In genomic region chr3:53525765-53526761, GRCh38 we compare ENCODE assay signal across 19 cellular contexts. TPM values are rescaled to one million over a fixed set of nuclear protein-coding genes. Genes with fewer than 3 reads are reported as not detected.
DNase-seq lines count a peak whose midpoint lies in the region; ATAC-seq, FAIRE-seq and TF ChIP-seq lines count a peak whose summit lies in the region.
"Had no signal": no experiment of that assay in that cellular context is flagged by ENCODE, and none has a peak within 500 bp of the region (broad histone marks: within the 10 kb centered on the region; RNA-seq: fewer than 3 reads in every experiment).

No MANE protein-coding gene starts in this region.

- H3K4me3 Mint-ChIP-seq in GM23338 = no peak overlapping the region
- no peak overlapping the region for H3K4me3 Mint-ChIP-seq in naive thymus-derived CD8-positive, alpha-beta T cell
- H3K4me3 Mint-ChIP-seq: CD4-positive, CD25-positive, alpha-beta regulatory T cell; stimulated activated naive B cell treated with anti-CD40 and anti-IgM and Interleukin-4, amounts not matched to agents 10 μg/mL and 1 μg/mL and 100 μg/mL, for 72 hours had no signal

- no peak overlapping the region for H3K9ac ChIP-seq in K562 (ENCODE audit: insufficient read depth in 1 of 2, low read depth in 2 of 2, low read length in 2 of 2)

- no peak for TF ChIP-seq RAD21 in K562 (CRISPR knock-in tag; conservative IDR thresholded peaks at IDR 0.05 in 1 of 2, IDR thresholded peaks at IDR 0.05 in 1 of 2)

- no peak overlapping the region for H3K27ac ChIP-seq in GM23338 (ENCODE audit: low read depth)
- no peak overlapping the region for H3K27ac ChIP-seq in K562 (ENCODE audit: extremely low read depth, low read depth, low read length)
- peak overlapping the region in 1 of 2 donors; percentile 6 for H3K27ac ChIP-seq in small intestine (ENCODE audit: low read depth in 1 of 2, low read length in 1 of 2)
- H3K27ac ChIP-seq: VCaP had no signal

- H3K79me2 ChIP-seq in GM23338 (replicated peaks; ENCODE audit: insufficient read depth) (no peaks in the 10 kb centered on the region), K562 (ENCODE audit: control insufficient read depth, insufficient read depth, low read length) (no peaks in the 10 kb centered on the region)

- CTCF ChIA-PET in K562 (lab: Yijun Ruan, JAX; ENCODE audit: low intra/inter-chr PET ratio) = no interaction called here

- no peaks in the 10 kb centered on the region for H3K27me3 Mint-ChIP-seq in GM23338 (ENCODE audit: insufficient read depth, low read depth, poor library complexity)
- H3K27me3 Mint-ChIP-seq in naive thymus-derived CD8-positive, alpha-beta T cell = peaks cover 6 to 27% (median 16%) of the 10 kb centered on the region in 5 donors

- WGBS in K562 (ENCODE audit: insufficient coverage, low coverage, missing lambda C conversion rate) = 17% methylated on average over 15 of the region's 15 CpGs
- WGBS in small intestine, 3 donors = 62 to 69% (median 64%) methylated on average over 15 of the region's 15 CpGs

- no peak for TF ChIP-seq EP300 in K562 (IDR thresholded peaks at IDR 0.05; ENCODE audit: low read length)

- TF ChIP-seq POLR2A in K562 (conservative IDR thresholded peaks at IDR 0.05) = no peak

- intact Hi-C loops in K562 (cut with micrococcal nuclease) = no loop called here

- FAIRE-seq in K562 (lab: Jason Lieb, UNC) = no peak
- FAIRE-seq in small intestine (lab: Jason Lieb, UNC) = no peak

- H3K9me2 ChIP-seq in GM23338 (ENCODE audit: insufficient read depth) = no peaks in the 10 kb centered on the region

- BruUV-seq in K562 (replicated peaks; lab: Mats Ljungman, UMichigan) = no TSS peak

- DNase-seq in GM23338 (ENCODE audit: low spot score) (no peak), K562 (ENCODE audit: extremely low read depth in 1 of 4, low spot score in 3 of 4) (no peak), left kidney (ENCODE audit: low read depth, low spot score) (peak; percentile 30), small intestine (peak; percentile 66)
- DNase-seq in naive thymus-derived CD8-positive, alpha-beta T cell = no peak
- DNase-seq: activated CD8-positive, alpha-beta memory T cell treated with anti-CD3 and anti-CD28 coated beads for 24 hours; CD4-positive, CD25-positive, alpha-beta regulatory T cell; DMS79; effector memory CD4-positive, alpha-beta T cell; hypothalamus; NCI-H1694; NCI-H510A treated with DMSO at 0.1 percent for 48 hours; stimulated activated naive B cell treated with anti-CD40 and anti-IgM and Interleukin-4, amounts not matched to agents 10 μg/mL and 1 μg/mL and 100 μg/mL, for 72 hours; T-helper 1 cell had no signal

- no peaks in the 10 kb centered on the region for H3K36me3 ChIP-seq in GM23338 (ENCODE audit: insufficient read depth)
- H3K36me3 ChIP-seq in K562 (ENCODE audit: control insufficient read depth, insufficient read depth, low read length) = no peaks in the 10 kb centered on the region
- H3K36me3 ChIP-seq in small intestine (ENCODE audit: control insufficient read depth in 2 of 2, insufficient read depth in 2 of 2, low read length in 2 of 2) = no peaks in the 10 kb centered on the region

- H3K9me1 ChIP-seq in K562 (ENCODE audit: control insufficient read depth, insufficient read depth, low read length) = no peaks in the 10 kb centered on the region

- H3K9me3 Mint-ChIP-seq in GM23338 = no peaks in the 10 kb centered on the region
- H3K9me3 Mint-ChIP-seq in naive thymus-derived CD8-positive, alpha-beta T cell = no peaks in the 10 kb centered on the region
- H3K9me3 Mint-ChIP-seq: CD4-positive, CD25-positive, alpha-beta regulatory T cell; stimulated activated naive B cell treated with anti-CD40 and anti-IgM and Interleukin-4, amounts not matched to agents 10 μg/mL and 1 μg/mL and 100 μg/mL, for 72 hours had no signal

- H2AFZ ChIP-seq in GM23338 (no peak overlapping the region), K562 (ENCODE audit: low read depth, low read length) (peak overlapping the region; percentile 32; the same call in 1 of the 2 replicates)

- H3F3A ChIP-seq in GM23338 (replicated peaks; ENCODE audit: low read depth) = no peaks in the 10 kb centered on the region

- no peak overlapping the region for H3K4me3 ChIP-seq in GM23338
- no peak overlapping the region for H3K4me3 ChIP-seq in K562
- no peak overlapping the region for H3K4me3 ChIP-seq in small intestine (ENCODE audit: low read depth in 1 of 2, low read length in 2 of 2)

- H3K27me3 ChIP-seq in GM23338 (ENCODE audit: insufficient read depth) (no peaks in the 10 kb centered on the region), K562 (ENCODE audit: control insufficient read depth in 2 of 2, insufficient read depth in 2 of 2, low read length in 2 of 2) (no peaks in the 10 kb centered on the region; a peak in 1 of 5 replicates), small intestine (ENCODE audit: control insufficient read depth in 2 of 2, insufficient read depth in 2 of 2, low read length in 2 of 2) (no peaks in the 10 kb centered on the region)

- ATAC-seq in GM23338 (no peak), K562 (no peak), HG03097 (IDR thresholded peaks at IDR 0.05; ENCODE audit: low FRiP score, unreplicated experiment) (no peak), HG03280 (IDR thresholded peaks at IDR 0.05; ENCODE audit: unreplicated experiment) (no peak), HG03039 (IDR thresholded peaks at IDR 0.05; ENCODE audit: unreplicated experiment) (no peak)
- ATAC-seq in naive thymus-derived CD8-positive, alpha-beta T cell = no peak
- ATAC-seq: stimulated activated naive B cell treated with anti-CD40 and anti-IgM and Interleukin-4, amounts not matched to agents 10 μg/mL and 1 μg/mL and 100 μg/mL, for 72 hours had no signal

- H3K4me2 ChIP-seq in GM23338 (no peak overlapping the region), K562 (ENCODE audit: insufficient read depth, low read length) (no peak overlapping the region)

- H3K9me3 ChIP-seq in K562 (replicated peaks; ENCODE audit: control insufficient read depth, insufficient read depth, low read depth, low read length) = no peaks in the 10 kb centered on the region
- H3K9me3 ChIP-seq in small intestine (ENCODE audit: control insufficient read depth, low read depth) = no peaks in the 10 kb centered on the region

- no peaks in the 10 kb centered on the region for H3K36me3 Mint-ChIP-seq in GM23338 (ENCODE audit: low read depth)
- H3K36me3 Mint-ChIP-seq in naive thymus-derived CD8-positive, alpha-beta T cell = no peaks in the 10 kb centered on the region
- H3K36me3 Mint-ChIP-seq: CD4-positive, CD25-positive, alpha-beta regulatory T cell; stimulated activated naive B cell treated with anti-CD40 and anti-IgM and Interleukin-4, amounts not matched to agents 10 μg/mL and 1 μg/mL and 100 μg/mL, for 72 hours had no signal

- H3K27ac Mint-ChIP-seq in GM23338 = peak overlapping the region; percentile 14; the same call in 1 of the 2 replicates
- no peak overlapping the region for H3K27ac Mint-ChIP-seq in naive thymus-derived CD8-positive, alpha-beta T cell
- H3K27ac Mint-ChIP-seq: CD4-positive, CD25-positive, alpha-beta regulatory T cell; stimulated activated naive B cell treated with anti-CD40 and anti-IgM and Interleukin-4, amounts not matched to agents 10 μg/mL and 1 μg/mL and 100 μg/mL, for 72 hours had no signal

- peaks cover under 1% of the 10 kb centered on the region; the same call in 2 of the 3 replicates for H3K4me1 Mint-ChIP-seq in GM23338
- no peaks in the 10 kb centered on the region for H3K4me1 Mint-ChIP-seq in naive thymus-derived CD8-positive, alpha-beta T cell
- H3K4me1 Mint-ChIP-seq: CD4-positive, CD25-positive, alpha-beta regulatory T cell; stimulated activated naive B cell treated with anti-CD40 and anti-IgM and Interleukin-4, amounts not matched to agents 10 μg/mL and 1 μg/mL and 100 μg/mL, for 72 hours had no signal

- H3K4me1 ChIP-seq in GM23338 (ENCODE audit: insufficient read depth) = no peaks in the 10 kb centered on the region
- no peaks in the 10 kb centered on the region for H3K4me1 ChIP-seq in K562 (replicated peaks in 1 of 2; ENCODE audit: control insufficient read depth in 2 of 2, insufficient read depth in 2 of 2, low read length in 2 of 2)
- H3K4me1 ChIP-seq in small intestine (ENCODE audit: control insufficient read depth in 2 of 2, insufficient read depth in 1 of 2, low read depth in 1 of 2, low read length in 1 of 2) = peaks cover 0 to 3% of the 10 kb centered on the region in 2 donors

- in situ Hi-C loops in K562 (cut with MboI) = no loop called here

- no peak for TF ChIP-seq CTCF in GM23338 (conservative IDR thresholded peaks at IDR 0.05; ENCODE audit: low read depth in 2 of 2)
- no peak for TF ChIP-seq CTCF in K562 (IDR thresholded peaks at IDR 0.05 in 2 of 3, conservative IDR thresholded peaks at IDR 0.05 in 1 of 3; ENCODE audit: insufficient read depth in 2 of 3, low read depth in 1 of 3, low read length in 3 of 3)

- H4K20me1 ChIP-seq in GM23338 (replicated peaks; ENCODE audit: insufficient read depth) = no peaks in the 10 kb centered on the region
- no peaks in the 10 kb centered on the region for H4K20me1 ChIP-seq in K562 (replicated peaks; ENCODE audit: control insufficient read depth, insufficient read depth, low read length)

- POLR2A ChIA-PET in K562 (lab: Yijun Ruan, JAX) = no interaction called here
- POLR2A ChIA-PET in naive thymus-derived CD8-positive, alpha-beta T cell (lab: Charles Lee) = no interaction called here

TF ChIP-seq in GM23338, 12 proteins besides CTCF, POLR2A, EP300 and RAD21 (continues in another document):
- no peak for TF ChIP-seq ZNF331 (CRISPR knock-in tag; IDR thresholded peaks at IDR 0.05; ENCODE audit: low read depth)

RNA-seq across cellular contexts. Expression of gene CACNA1D, which starts 31.7 kb away (rescaled TPM):
- 1.1 and 1.7 TPM in 2 replicates for total RNA-seq in GM23338 (2014; rRNA removed; shearing (Covaris generic))
- 0.96 and 1.8 TPM in 2 replicates for polyA plus RNA-seq in GM23338 (2016; fragmentation: Nextera tagmentation; extraction: Ambion mirVana)
- not detected in 2 replicates for total RNA-seq in K562 (2011; cell fraction: chromatin; rRNA removed; ENCODE audit: low replicate concordance)
- not detected in 2 replicates for total RNA-seq in K562 (2011; cell fraction: nucleolus; rRNA removed)
- not detected in 2 replicates for total RNA-seq in K562 (2011; cell fraction: nucleoplasm; rRNA removed)
- total RNA-seq in K562 (2014; rRNA removed) = not detected in 2 replicates
- not detected in 2 replicates for total RNA-seq in K562 (2014; rRNA removed; fragmentation: Illumina TruSeq; extraction: Trizol)
- total RNA-seq in K562 (2015; rRNA removed; fragmentation: Illumina TruSeq; extraction: Trizol) = not detected in 2 replicates
- 0.29 TPM in 1 of 2 replicates, not detected in the other for total RNA-seq in K562 (2021)
- polyA plus RNA-seq in K562 (2011; rRNA removed) = not detected in 2 replicates
- not detected in 2 replicates for polyA plus RNA-seq in K562 (2011; cell fraction: cytosol; rRNA removed)
- not detected in 2 replicates for polyA plus RNA-seq in K562 (2011; cell fraction: nucleus; rRNA removed)
- 0.03 and 0.10 TPM in 2 replicates for polyA plus RNA-seq in K562 (2012)
- not detected in 2 replicates for polyA plus RNA-seq in K562 (2014; fragmentation: Illumina TruSeq; extraction: Trizol)
- not detected for polyA plus RNA-seq in K562 (2014; fragmentation: Nextera tagmentation; extraction: Ambion mirVana)
- polyA plus RNA-seq in K562 (2014; rRNA removed) = not detected in 2 replicates
- polyA minus RNA-seq in K562 (2011; rRNA and poly(A)+ RNA removed) = not detected in 2 replicates
- not detected in 2 replicates for polyA minus RNA-seq in K562 (2011; cell fraction: cytosol; rRNA and poly(A)+ RNA removed)
- polyA minus RNA-seq in K562 (2011; cell fraction: nucleus; rRNA and poly(A)+ RNA removed) = not detected in 2 replicates
- polyA plus RNA-seq in small intestine = 1 to 10 TPM; 2.2 to 8.7 (median 3.6) TPM
- not detected for total RNA-seq in naive thymus-derived CD8-positive, alpha-beta T cell
- polyA plus RNA-seq in naive thymus-derived CD8-positive, alpha-beta T cell = not detected
- total RNA-seq: M059J had no signal

Comparison
In these comparisons a context has a peak if more than half of its experiments do, and no peak if none do; other contexts are left out.
1. DNase-seq: peak in left kidney (single experiment) and small intestine (single experiment); none in GM23338 (single experiment), K562 (0 of 4) and naive thymus-derived CD8-positive, alpha-beta T cell (0 of 10).